In the genomic region with DNA sequence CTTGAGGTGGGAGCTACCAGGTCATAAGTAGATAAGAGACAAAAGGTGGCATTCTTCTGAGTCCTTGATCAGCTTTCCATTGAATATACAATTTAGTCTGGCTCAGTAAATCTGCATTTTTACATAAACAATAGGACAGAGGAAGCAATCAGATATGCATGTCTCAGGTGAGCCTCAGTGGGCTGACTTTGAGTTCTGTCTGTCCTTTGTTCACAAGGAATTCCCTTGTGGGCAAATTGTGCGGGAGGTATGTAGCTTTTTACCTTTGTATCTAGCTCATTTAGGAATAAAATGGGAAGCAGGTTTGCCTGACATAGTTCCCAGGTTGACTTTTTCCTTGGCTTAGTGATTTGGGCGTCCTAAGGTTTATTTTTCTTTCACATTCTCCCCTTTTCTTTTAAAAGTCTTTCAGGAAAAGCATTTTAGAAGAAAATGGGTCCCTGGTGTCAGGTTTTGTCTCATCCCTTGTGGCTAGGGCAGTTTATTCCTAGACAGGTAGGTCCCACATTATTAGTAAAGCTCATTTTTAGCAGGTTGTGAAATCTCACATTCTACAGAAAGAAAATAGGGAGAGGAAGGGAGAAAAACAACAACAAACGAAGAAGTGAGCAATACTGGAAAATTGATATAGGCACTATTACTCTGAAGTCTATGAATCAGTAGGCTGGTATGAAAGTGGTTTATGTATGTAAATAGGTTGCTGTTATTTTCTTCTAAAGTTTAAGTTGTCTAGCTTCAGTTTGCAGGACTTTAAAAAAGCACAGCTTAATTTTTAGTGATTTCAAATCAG, we compare ENCODE assay signal across 35 cellular contexts. TPM values are rescaled to one million over a fixed set of nuclear protein-coding genes. Genes with fewer than 3 reads are reported as not detected.
"Had no signal": no experiment of that assay in that cellular context is flagged by ENCODE, and none has a peak within 500 bp of the region (broad histone marks: within the 10 kb centered on the region; RNA-seq: fewer than 3 reads in every experiment).

No MANE protein-coding gene starts in this region.

- DNase-seq: activated CD4-positive, alpha-beta T cell treated with anti-CD3 and anti-CD28 coated beads for 1 hour; activated CD4-positive, alpha-beta T cell treated with anti-CD3 and anti-CD28 coated beads, Interleukin-2, amount 50 U/mL, for 1 hour; activated CD8-positive, alpha-beta memory T cell treated with anti-CD3 and anti-CD28 coated beads, Interleukin-2, amount 10 ng/mL, durations not matched to agents 7 days and 5 days; activated CD8-positive, alpha-beta T cell treated with anti-CD3 and anti-CD28 coated beads for 36 hours; activated naive CD4-positive, alpha-beta T cell treated with anti-CD3 and anti-CD28 coated beads for 36 hours; activated naive CD8-positive, alpha-beta T cell treated with anti-CD3 and anti-CD28 coated beads for 36 hours; activated T-cell treated with anti-CD3 and anti-CD28 coated beads, Interleukin-2, amount 50 U/mL, for 48 hours; adrenal gland; caudate nucleus; cortex of kidney; effector memory CD8-positive, alpha-beta T cell; foreskin fibroblast; heart left ventricle; hypothalamus; left ventricle myocardium superior; naive B cell; nephron progenitor cell; pancreas; psoas muscle; stimulated activated CD4-positive, alpha-beta T cell treated with anti-CD3 and anti-CD28 coated beads, Interleukin-2, amount 100 ng/mL, for 48 hours; stimulated activated naive CD4-positive, alpha-beta T cell treated with Interleukin-2 at 50 U/mL for 16 hours; T-helper 17 cell; T1000 had no signal

- H3K9me3 ChIP-seq: adrenal gland, ascending aorta, neutrophil, pancreas, psoas muscle, tibial nerve had no signal

- H3K4me1 ChIP-seq: adrenal gland, ascending aorta, heart left ventricle, pancreas, psoas muscle had no signal

- FAIRE-seq: endothelial cell of umbilical vein, pancreas had no signal

- H3K36me3 ChIP-seq: adrenal gland, ascending aorta, heart left ventricle, neutrophil, pancreas, tibial nerve had no signal

- H3K27me3 Mint-ChIP-seq: brain, naive B cell had no signal

- ATAC-seq: activated CD8-positive, alpha-beta memory T cell treated with anti-CD3 and anti-CD28 coated beads, Interleukin-2, amount 10 ng/mL, durations not matched to agents 7 days and 5 days; activated CD8-positive, alpha-beta T cell treated with anti-CD3 and anti-CD28 coated beads for 36 hours; effector memory CD8-positive, alpha-beta T cell; esophagus mucosa; heart left ventricle; left ventricle myocardium superior; pancreas; psoas muscle; right cardiac atrium; T-helper 17 cell had no signal

- H3K27ac Mint-ChIP-seq: activated CD8-positive, alpha-beta memory T cell treated with anti-CD3 and anti-CD28 coated beads, Interleukin-2, amount 10 ng/mL, durations not matched to agents 7 days and 5 days; activated CD8-positive, alpha-beta T cell treated with anti-CD3 and anti-CD28 coated beads for 36 hours; activated naive CD4-positive, alpha-beta T cell treated with anti-CD3 and anti-CD28 coated beads for 36 hours; activated naive CD8-positive, alpha-beta T cell treated with anti-CD3 and anti-CD28 coated beads for 36 hours; brain; effector memory CD8-positive, alpha-beta T cell; mesothelial cell of epicardium; naive B cell; nephron progenitor cell; T-helper 17 cell had no signal

- H3K4me3 ChIP-seq: adrenal gland, ascending aorta, heart left ventricle, pancreas, psoas muscle, tibial nerve had no signal

- H3K9me3 Mint-ChIP-seq: activated CD8-positive, alpha-beta T cell treated with anti-CD3 and anti-CD28 coated beads for 36 hours; effector memory CD8-positive, alpha-beta T cell; nephron progenitor cell had no signal

- H3K36me3 Mint-ChIP-seq: activated CD8-positive, alpha-beta memory T cell treated with anti-CD3 and anti-CD28 coated beads, Interleukin-2, amount 10 ng/mL, durations not matched to agents 7 days and 5 days; activated naive CD8-positive, alpha-beta T cell treated with anti-CD3 and anti-CD28 coated beads for 36 hours; brain; mesothelial cell of epicardium; naive B cell had no signal

- H3K27ac ChIP-seq: adrenal gland, ascending aorta, heart left ventricle, neutrophil, pancreas, psoas muscle, tibial nerve had no signal

- H3K27me3 ChIP-seq: adrenal gland, ascending aorta, heart left ventricle, neutrophil, pancreas, tibial nerve had no signal

- H3K4me3 Mint-ChIP-seq: activated CD8-positive, alpha-beta memory T cell treated with anti-CD3 and anti-CD28 coated beads, Interleukin-2, amount 10 ng/mL, durations not matched to agents 7 days and 5 days; activated CD8-positive, alpha-beta T cell treated with anti-CD3 and anti-CD28 coated beads for 36 hours; activated naive CD4-positive, alpha-beta T cell treated with anti-CD3 and anti-CD28 coated beads for 36 hours; activated naive CD8-positive, alpha-beta T cell treated with anti-CD3 and anti-CD28 coated beads for 36 hours; brain; effector memory CD8-positive, alpha-beta T cell; mesothelial cell of epicardium; naive B cell; nephron progenitor cell; T-helper 17 cell had no signal

- H3K4me1 Mint-ChIP-seq: activated CD8-positive, alpha-beta memory T cell treated with anti-CD3 and anti-CD28 coated beads, Interleukin-2, amount 10 ng/mL, durations not matched to agents 7 days and 5 days; activated naive CD8-positive, alpha-beta T cell treated with anti-CD3 and anti-CD28 coated beads for 36 hours; mesothelial cell of epicardium; naive B cell; T-helper 17 cell had no signal

RNA-seq across cellular contexts. Expression of a gene that starts 16.5 kb away (rescaled TPM):
- total RNA-seq: activated CD8-positive, alpha-beta memory T cell treated with anti-CD3 and anti-CD28 coated beads, Interleukin-2, amount 10 ng/mL, durations not matched to agents 7 days and 5 days; activated CD8-positive, alpha-beta T cell treated with anti-CD3 and anti-CD28 coated beads for 36 hours; activated naive CD4-positive, alpha-beta T cell treated with anti-CD3 and anti-CD28 coated beads for 36 hours; activated naive CD8-positive, alpha-beta T cell treated with anti-CD3 and anti-CD28 coated beads for 36 hours; adrenal gland; ascending aorta; chondrocyte; endothelial cell of umbilical vein; esophagus mucosa; left ventricle myocardium superior; lung microvascular endothelial cell; mesothelial cell of epicardium; pancreas; right cardiac atrium; T-helper 17 cell; temporal lobe; tibial nerve; urinary bladder had no signal
- polyA plus RNA-seq: adrenal gland, endothelial cell of umbilical vein, heart left ventricle, psoas muscle, right cardiac atrium, urinary bladder had no signal
